ENCODE assay signal across 1 cellular context in genomic region chr17:12316021-12316420, GRCh38.
TF ChIP-seq lines count a peak whose summit lies in the region.

No MANE protein-coding gene starts in this region.

TF ChIP-seq in IMR-90, 13 proteins besides CTCF, POLR2A, EP300 and RAD21 (continued from another document):
- TF ChIP-seq CHD1 (IDR thresholded peaks at IDR 0.05; ENCODE audit: low read depth, low read length) (no peak), MAFK (IDR thresholded peaks at IDR 0.05; ENCODE audit: low read depth, low read length) (no peak), RCOR1 (IDR thresholded peaks at IDR 0.05; ENCODE audit: insufficient replicate concordance, low read length) (no peak), MXI1 (IDR thresholded peaks at IDR 0.05; ENCODE audit: borderline replicate concordance, low read depth, low read length) (no peak), BHLHE40 (IDR thresholded peaks at IDR 0.05; ENCODE audit: low read depth, low read length) (no peak), FOS (IDR thresholded peaks at IDR 0.05; ENCODE audit: low read depth, low read length) (no peak), MAZ (IDR thresholded peaks at IDR 0.05; ENCODE audit: borderline replicate concordance, low read depth, low read length) (no peak)
